In the genomic region with DNA sequence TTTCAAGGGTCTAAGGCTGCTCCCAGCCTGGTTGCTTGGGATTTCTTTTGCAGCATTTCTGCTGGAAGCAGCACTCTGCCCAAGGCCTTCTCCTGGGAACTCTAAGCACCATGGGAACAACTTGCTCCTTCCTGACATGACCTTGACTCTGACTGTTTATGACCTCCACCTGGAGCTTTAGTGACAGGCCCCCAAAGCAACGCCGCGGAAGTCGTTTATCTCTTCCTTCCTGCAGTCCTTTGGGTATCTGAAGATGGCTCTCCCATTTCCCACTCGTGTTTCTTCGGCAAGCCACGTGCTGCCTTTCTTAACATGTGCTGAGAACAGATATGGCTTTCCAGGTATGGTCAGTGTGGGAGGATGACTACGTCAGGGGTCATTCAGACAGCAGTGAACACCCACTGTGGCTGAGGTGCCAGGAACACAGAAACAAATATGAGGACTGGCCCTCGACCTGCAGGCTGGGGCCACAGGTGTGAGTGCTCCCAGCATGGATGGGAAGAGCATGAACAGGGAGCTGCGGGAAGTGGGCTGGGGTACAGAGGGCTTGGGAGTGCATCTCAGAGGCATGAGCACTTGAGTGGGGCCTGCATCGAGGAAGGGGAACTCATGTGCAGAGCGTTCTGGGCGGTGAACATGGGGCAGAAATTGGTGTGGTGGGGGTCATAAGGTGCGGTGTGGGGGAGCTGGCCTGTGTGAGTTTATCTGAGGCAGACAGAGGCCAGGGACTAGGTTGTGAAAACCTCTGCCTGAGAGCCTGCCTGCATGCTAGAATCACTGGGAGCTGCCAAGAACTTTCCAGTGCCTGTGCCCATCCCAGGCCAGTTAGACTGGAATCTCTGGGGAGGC, we compare ENCODE assay signal across 20 cellular contexts.
A peak's percentile ranks its signal among the peaks of the same experiment; 100 is the strongest.
DNase-seq lines count a peak whose midpoint lies in the region; ATAC-seq, FAIRE-seq and TF ChIP-seq lines count a peak whose summit lies in the region.
"Had no signal": no experiment of that assay in that cellular context is flagged by ENCODE, and none has a peak within 500 bp of the region (broad histone marks: within the 10 kb centered on the region; RNA-seq: fewer than 3 reads in every experiment).

No MANE protein-coding gene starts in this region.

- TF ChIP-seq CTCF in right atrium auricular region (IDR thresholded peaks at IDR 0.05) = no peak
- TF ChIP-seq CTCF in HepG2 (CRISPR knock-in tag; IDR thresholded peaks at IDR 0.05) = no peak
- TF ChIP-seq CTCF in colonic mucosa (IDR thresholded peaks at IDR 0.05) = no peak

- in situ Hi-C loops in HepG2 (cut with HindIII; ENCODE audit: extremely low pct_ligation_motif_present, low pct_unique_long_range_greater_than_20kb) = no loop called here

- no peak overlapping the region for H3K4ac ChIP-seq in trophoblast cell (ENCODE audit: low read depth, low read length)

- no peak overlapping the region for H2BK5ac ChIP-seq in trophoblast cell (ENCODE audit: low read depth, low read length, poor library complexity)

- 65% methylated on average over 14 of the region's 14 CpGs for WGBS in right cardiac atrium
- 31% methylated on average over 14 of the region's 14 CpGs for whole genome bisulfite sequencing in HepG2 (ENCODE audit: low lambda C conversion rate)
- WGBS in trophoblast cell (ENCODE audit: extremely low coverage, insufficient coverage, insufficient read length) = no CpG with 5 or more reads among the region's 14 CpGs

- H3K27ac ChIP-seq in right atrium auricular region (no peak overlapping the region), right cardiac atrium (ENCODE audit: low read length) (no peak overlapping the region), HepG2 (ENCODE audit: extremely low read length, insufficient read depth, low read length) (no peak overlapping the region), trophoblast cell (ENCODE audit: low read depth, low read length) (no peak overlapping the region), colonic mucosa (no peak overlapping the region)
- H3K27ac ChIP-seq: BLaER1, HL-60 had no signal

- H2AFZ ChIP-seq in HepG2 (ENCODE audit: low read length) (no peak overlapping the region), trophoblast cell (ENCODE audit: insufficient read depth, low read length, poor library complexity) (no peak overlapping the region)

- TF ChIP-seq POLR2A in HepG2 (IDR thresholded peaks at IDR 0.05; ENCODE audit: insufficient read depth in 1 of 2, low read depth in 2 of 2, low read length in 2 of 2) = no peak

- H3K79me2 ChIP-seq in HepG2 (ENCODE audit: insufficient read depth, low read length) (no peaks in the 10 kb centered on the region), trophoblast cell (ENCODE audit: control insufficient read depth, insufficient read depth, low read length, poor library complexity) (no peaks in the 10 kb centered on the region)

- H2AK5ac ChIP-seq in trophoblast cell (ENCODE audit: low read length) = no peak overlapping the region

- H3K4me3 ChIP-seq in right atrium auricular region = no peak overlapping the region
- H3K4me3 ChIP-seq in right cardiac atrium (ENCODE audit: low read length) = no peak overlapping the region
- H3K4me3 ChIP-seq in HepG2 (replicated peaks in 1 of 3; ENCODE audit: insufficient read depth in 1 of 3, low read depth in 2 of 3, low read length in 3 of 3) = no peak overlapping the region
- H3K4me3 ChIP-seq in trophoblast cell (ENCODE audit: low read depth, low read length) = peak overlapping the region; percentile 12
- H3K4me3 ChIP-seq in colonic mucosa = no peak overlapping the region
- H3K4me3 ChIP-seq: BLaER1, HAP-1 had no signal

- H2BK120ac ChIP-seq in trophoblast cell (ENCODE audit: insufficient read depth, low read length, poor library complexity) = no peak overlapping the region

- H3K4me1 ChIP-seq in right atrium auricular region = no peaks in the 10 kb centered on the region
- no peaks in the 10 kb centered on the region for H3K4me1 ChIP-seq in right cardiac atrium (ENCODE audit: control insufficient read depth, insufficient read depth, low read length)
- H3K4me1 ChIP-seq in HepG2 (ENCODE audit: insufficient read depth, low read length) = peaks cover 4% of the 10 kb centered on the region; the same call in 1 of the 2 replicates
- H3K4me1 ChIP-seq in trophoblast cell (ENCODE audit: control insufficient read depth in 1 of 2, insufficient read depth in 2 of 2, low read length in 2 of 2) = no peaks in the 10 kb centered on the region
- H3K4me1 ChIP-seq in colonic mucosa = no peaks in the 10 kb centered on the region
- H3K4me1 ChIP-seq: BLaER1, Caco-2, HAP-1 had no signal

- no peaks in the 10 kb centered on the region for H3K9me3 ChIP-seq in right atrium auricular region
- H3K9me3 ChIP-seq in right cardiac atrium (ENCODE audit: control insufficient read depth, low read length) = no peaks in the 10 kb centered on the region
- no peaks in the 10 kb centered on the region for H3K9me3 ChIP-seq in HepG2 (ENCODE audit: low read length)
- peaks cover 3% of the 10 kb centered on the region for H3K9me3 ChIP-seq in trophoblast cell (ENCODE audit: insufficient read depth, low read depth, low read length)
- no peaks in the 10 kb centered on the region for H3K9me3 ChIP-seq in colonic mucosa
- H3K9me3 ChIP-seq: BLaER1, Caco-2, HAP-1 had no signal

- H3K23ac ChIP-seq in trophoblast cell (ENCODE audit: low read length) = no peak overlapping the region

- H4K20me1 ChIP-seq in HepG2 (ENCODE audit: insufficient read depth, low read length) = no peaks in the 10 kb centered on the region
- H4K20me1 ChIP-seq: BLaER1 had no signal

- no peak overlapping the region for H3K4me2 ChIP-seq in HepG2 (ENCODE audit: low read depth, low read length)
- no peak overlapping the region for H3K4me2 ChIP-seq in trophoblast cell (ENCODE audit: low read length)
- H3K4me2 ChIP-seq: BLaER1 had no signal

- H3K14ac ChIP-seq in trophoblast cell (ENCODE audit: low read length) = no peak overlapping the region

- H3K27me3 ChIP-seq in right atrium auricular region = no peaks in the 10 kb centered on the region
- no peaks in the 10 kb centered on the region for H3K27me3 ChIP-seq in right cardiac atrium (ENCODE audit: control insufficient read depth, insufficient read depth)
- peaks cover 1% of the 10 kb centered on the region in 2 experiments; a peak in 1 of 5 replicates for H3K27me3 ChIP-seq in HepG2 (ENCODE audit: control insufficient read depth in 1 of 2, insufficient read depth in 2 of 2, low read length in 2 of 2)
- H3K27me3 ChIP-seq in trophoblast cell (ENCODE audit: insufficient read depth, low read length) = no peaks in the 10 kb centered on the region
- no peaks in the 10 kb centered on the region for H3K27me3 ChIP-seq in colonic mucosa
- H3K27me3 ChIP-seq: BLaER1 had no signal

- FAIRE-seq in HepG2 (lab: Jason Lieb, UNC) = no peak
- FAIRE-seq: GM12892, GM19239 had no signal

- ATAC-seq in right cardiac atrium (no peak), HepG2 (no peak), HG03175 (IDR thresholded peaks at IDR 0.05; ENCODE audit: unreplicated experiment) (no peak)

- no peak overlapping the region for H2BK12ac ChIP-seq in trophoblast cell (ENCODE audit: low read length)

- H4K8ac ChIP-seq in trophoblast cell (ENCODE audit: low read depth, low read length) = no peak overlapping the region

- H3K36me3 ChIP-seq in right atrium auricular region = no peaks in the 10 kb centered on the region
- no peaks in the 10 kb centered on the region for H3K36me3 ChIP-seq in HepG2 (replicated peaks in 1 of 2; ENCODE audit: control insufficient read depth in 1 of 2, insufficient read depth in 2 of 2, low read length in 2 of 2)
- H3K36me3 ChIP-seq in trophoblast cell (ENCODE audit: control insufficient read depth in 1 of 2, insufficient read depth in 2 of 2, low read length in 2 of 2) = no peaks in the 10 kb centered on the region
- H3K36me3 ChIP-seq in colonic mucosa = no peaks in the 10 kb centered on the region
- H3K36me3 ChIP-seq: BLaER1, HAP-1 had no signal

- TF ChIP-seq EP300 in HepG2 (IDR thresholded peaks at IDR 0.05; ENCODE audit: low read depth in 2 of 2, low read length in 2 of 2) (no peak), HepG2 (CRISPR knock-in tag; IDR thresholded peaks at IDR 0.05; ENCODE audit: borderline replicate concordance) (no peak)

- POLR2A ChIA-PET in HepG2 (lab: Yijun Ruan, JAX) = no interaction called here

- no peak overlapping the region for H4K12ac ChIP-seq in trophoblast cell (ENCODE audit: low read depth, low read length)

- no TSS peak for BruUV-seq in HepG2 (replicated peaks; lab: Mats Ljungman, UMichigan)

- TF ChIP-seq RAD21 in HepG2 (CRISPR knock-in tag; IDR thresholded peaks at IDR 0.05) = no peak

- H3K79me1 ChIP-seq in trophoblast cell (ENCODE audit: low read length) = no peaks in the 10 kb centered on the region

- H4K91ac ChIP-seq in trophoblast cell (ENCODE audit: low read depth, low read length) = no peak overlapping the region

- H3K9ac ChIP-seq in HepG2 (ENCODE audit: insufficient read depth, low read depth, low read length) = no peak overlapping the region
- H3K9ac ChIP-seq in trophoblast cell (ENCODE audit: low read length) = no peak overlapping the region
- no peak overlapping the region for H3K9ac ChIP-seq in colonic mucosa (ENCODE audit: low read depth in 2 of 2, low read length in 2 of 2)
- H3K9ac ChIP-seq: BLaER1 had no signal

- CTCF ChIA-PET in HepG2 (lab: Yijun Ruan, JAX; ENCODE audit: low intra/inter-chr PET ratio, low total read pairs) = no interaction called here

- intact Hi-C loops in right cardiac atrium (cut with DNase I) (no loop called here), HepG2 (cut with micrococcal nuclease; ENCODE audit: unreplicated experiment) (no loop called here), colonic mucosa (cut with DNase I) (no loop called here)

- DNase-seq in right atrium auricular region (ENCODE audit: low spot score) (peak; percentile 52), right cardiac atrium (no peak), HepG2 (ENCODE audit: low spot score) (no peak), trophoblast cell (no peak), NCI-H2107 (lab: John Stamatoyannopoulos, UW) (no peak), colonic mucosa (no peak)
- DNase-seq: 8988T; AML-193; CD8-positive, alpha-beta memory T cell; DND-41; GDM1; GOT3; HFFc6 had no signal

- no peak overlapping the region for H3K18ac ChIP-seq in trophoblast cell (ENCODE audit: low read length)

TF ChIP-seq in HepG2, 621 proteins besides CTCF, POLR2A, EP300 and RAD21:
- TF ChIP-seq, protein P1, sequence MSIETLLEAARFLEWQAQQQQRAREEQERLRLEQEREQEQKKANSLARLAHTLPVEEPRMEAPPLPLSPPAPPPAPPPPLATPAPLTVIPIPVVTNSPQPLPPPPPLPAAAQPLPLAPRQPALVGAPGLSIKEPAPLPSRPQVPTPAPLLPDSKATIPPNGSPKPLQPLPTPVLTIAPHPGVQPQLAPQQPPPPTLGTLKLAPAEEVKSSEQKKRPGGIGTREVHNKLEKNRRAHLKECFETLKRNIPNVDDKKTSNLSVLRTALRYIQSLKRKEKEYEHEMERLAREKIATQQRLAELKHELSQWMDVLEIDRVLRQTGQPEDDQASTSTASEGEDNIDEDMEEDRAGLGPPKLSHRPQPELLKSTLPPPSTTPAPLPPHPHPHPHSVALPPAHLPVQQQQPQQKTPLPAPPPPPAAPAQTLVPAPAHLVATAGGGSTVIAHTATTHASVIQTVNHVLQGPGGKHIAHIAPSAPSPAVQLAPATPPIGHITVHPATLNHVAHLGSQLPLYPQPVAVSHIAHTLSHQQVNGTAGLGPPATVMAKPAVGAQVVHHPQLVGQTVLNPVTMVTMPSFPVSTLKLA (IDR thresholded peaks at IDR 0.05) = peak; percentile 94
- no peak for TF ChIP-seq POLR2AphosphoS2 (IDR thresholded peaks at IDR 0.05; ENCODE audit: low read depth, low read length)
